12 cellular contexts compared by ENCODE assay signal in genomic region chr15:85555875-85556617, GRCh38.
DNase-seq lines count a peak whose midpoint lies in the region; ATAC-seq and TF ChIP-seq lines count a peak whose summit lies in the region.
"Had no signal": no experiment of that assay in that cellular context is flagged by ENCODE, and none has a peak within 500 bp of the region (broad histone marks: within the 10 kb centered on the region; RNA-seq: fewer than 3 reads in every experiment).

No MANE protein-coding gene starts in this region.

- intact Hi-C loops in dendritic cell treated with granulocyte-macrophage colony-stimulating factor and Interleukin-4, amounts not matched to agents 40 ng/mL and 50 ng/mL, for 4 days (cut with micrococcal nuclease) = loop anchor here (2.0 kb wide), 1 partner anchor 15 kb away; no protein-coding TSS in a partner anchor
- intact Hi-C loops in right lobe of liver (cut with DNase I) = no loop called here

- peaks cover 2 to 13% of the 10 kb centered on the region in 2 donors for H3K9me3 ChIP-seq in neuronal stem cell (replicated peaks in 1 of 2; ENCODE audit: control insufficient read depth in 2 of 2, insufficient read depth in 1 of 2, low read depth in 1 of 2, low read length in 2 of 2)
- H3K9me3 ChIP-seq in right lobe of liver = no peaks in the 10 kb centered on the region

- no peaks in the 10 kb centered on the region for H3K27me3 Mint-ChIP-seq in dendritic cell treated with granulocyte-macrophage colony-stimulating factor and Interleukin-4, amounts not matched to agents 40 ng/mL and 50 ng/mL, for 4 days
- H3K27me3 Mint-ChIP-seq: central memory CD8-positive, alpha-beta T cell had no signal

- no peak overlapping the region for H3K4me2 ChIP-seq in neuronal stem cell (ENCODE audit: insufficient read depth, low read length, poor library complexity, severe bottlenecking)

- no peak overlapping the region for H3K27ac ChIP-seq in caudate nucleus (ENCODE audit: low read depth, low read length)
- H3K27ac ChIP-seq in neuronal stem cell (replicated peaks; ENCODE audit: low read length) = no peak overlapping the region
- no peak overlapping the region for H3K27ac ChIP-seq in right lobe of liver
- H3K27ac ChIP-seq: RWPE1 had no signal

- no peaks in the 10 kb centered on the region for H3K36me3 Mint-ChIP-seq in dendritic cell treated with granulocyte-macrophage colony-stimulating factor and Interleukin-4, amounts not matched to agents 40 ng/mL and 50 ng/mL, for 4 days (ENCODE audit: low read depth)

- no peak for TF ChIP-seq POLR2A in right lobe of liver (IDR thresholded peaks at IDR 0.05)

- peak overlapping the region; percentile 78 for H3K27ac Mint-ChIP-seq in dendritic cell treated with granulocyte-macrophage colony-stimulating factor and Interleukin-4, amounts not matched to agents 40 ng/mL and 50 ng/mL, for 4 days

- H2BK5ac ChIP-seq in neuronal stem cell (ENCODE audit: low read length) = no peak overlapping the region

- no peak overlapping the region for H3K18ac ChIP-seq in neuronal stem cell (ENCODE audit: low read length)

- H3K79me1 ChIP-seq in neuronal stem cell (ENCODE audit: low read depth, low read length) = peaks cover 5% of the 10 kb centered on the region

- H4K8ac ChIP-seq in neuronal stem cell (ENCODE audit: low read depth, low read length) = no peak overlapping the region

- H2BK15ac ChIP-seq in neuronal stem cell (ENCODE audit: low read length) = no peak overlapping the region

- no peak overlapping the region for H2BK120ac ChIP-seq in neuronal stem cell (ENCODE audit: low read depth, low read length)

- H3K14ac ChIP-seq in neuronal stem cell (ENCODE audit: low read length) = no peak overlapping the region

- H3K36me3 ChIP-seq in neuronal stem cell (replicated peaks in 1 of 2; ENCODE audit: control insufficient read depth in 2 of 2, insufficient read depth in 2 of 2, low read length in 2 of 2) (peaks cover 3 to 27% of the 10 kb centered on the region in 2 donors), right lobe of liver (no peaks in the 10 kb centered on the region)

- peaks cover 47% of the 10 kb centered on the region for H3K4me1 Mint-ChIP-seq in dendritic cell treated with granulocyte-macrophage colony-stimulating factor and Interleukin-4, amounts not matched to agents 40 ng/mL and 50 ng/mL, for 4 days (ENCODE audit: low read depth)

- H3K4me3 ChIP-seq in neuronal stem cell (ENCODE audit: low read length in 2 of 2) = no peak overlapping the region
- no peak overlapping the region for H3K4me3 ChIP-seq in right lobe of liver

- H3K27me3 ChIP-seq in neuronal stem cell (ENCODE audit: control insufficient read depth in 3 of 3, insufficient read depth in 3 of 3, low read depth in 1 of 3, low read length in 3 of 3) (no peaks in the 10 kb centered on the region), right lobe of liver (no peaks in the 10 kb centered on the region)

- H3K23ac ChIP-seq in neuronal stem cell (ENCODE audit: low read depth, low read length, poor library complexity) = no peak overlapping the region

- H2AFZ ChIP-seq in neuronal stem cell (ENCODE audit: low read length) = no peak overlapping the region

- H3K9me3 Mint-ChIP-seq in dendritic cell treated with granulocyte-macrophage colony-stimulating factor and Interleukin-4, amounts not matched to agents 40 ng/mL and 50 ng/mL, for 4 days = no peaks in the 10 kb centered on the region
- H3K9me3 Mint-ChIP-seq: central memory CD8-positive, alpha-beta T cell had no signal

- H4K91ac ChIP-seq in neuronal stem cell (ENCODE audit: low read depth, low read length, poor library complexity) = no peak overlapping the region

- peak; percentile 77 for ATAC-seq in GM18502 (IDR thresholded peaks at IDR 0.05; ENCODE audit: poor library complexity, unreplicated experiment)
- ATAC-seq in GM21381 (IDR thresholded peaks at IDR 0.05; ENCODE audit: unreplicated experiment) = peak; percentile 72
- ATAC-seq in HG03280 (IDR thresholded peaks at IDR 0.05; ENCODE audit: unreplicated experiment) = peak; percentile 52
- no peak for ATAC-seq in right lobe of liver

- DNase-seq in caudate nucleus (lab: John Stamatoyannopoulos, UW) (no peak), neuronal stem cell (ENCODE audit: low spot score) (no peak), right lobe of liver (no peak), NCI-H774 (lab: John Stamatoyannopoulos, UW) (no peak)
- DNase-seq: DMS 273 treated with DMSO at 0.1 percent for 48 hours, NCI-H1417 treated with DMSO at 0.1 percent for 48 hours had no signal

- no peak for TF ChIP-seq CTCF in right lobe of liver (IDR thresholded peaks at IDR 0.05)

- H2BK12ac ChIP-seq in neuronal stem cell (ENCODE audit: low read length) = no peak overlapping the region

- H3K4me3 Mint-ChIP-seq in dendritic cell treated with granulocyte-macrophage colony-stimulating factor and Interleukin-4, amounts not matched to agents 40 ng/mL and 50 ng/mL, for 4 days = peak overlapping the region; percentile 56
- H3K4me3 Mint-ChIP-seq: central memory CD8-positive, alpha-beta T cell had no signal

- H3K4ac ChIP-seq in neuronal stem cell (ENCODE audit: low read length) = no peak overlapping the region

- WGBS in neuronal stem cell (ENCODE audit: extremely low coverage in 2 of 2, insufficient read length in 2 of 2, insufficient replicate concordance in 1 of 2), 2 donors = no CpG with 5 or more reads among the region's 5 CpGs
- WGBS in right lobe of liver (ENCODE audit: insufficient coverage, low coverage, low lambda C conversion rate, missing lambda C conversion rate) = 77% methylated on average over 4 of the region's 5 CpGs

- H2AK5ac ChIP-seq in neuronal stem cell (ENCODE audit: low read depth, low read length) = no peak overlapping the region

- peaks cover 0 to 1% of the 10 kb centered on the region in 2 donors for H3K4me1 ChIP-seq in neuronal stem cell (ENCODE audit: control insufficient read depth in 2 of 2, insufficient read depth in 1 of 2, low read depth in 1 of 2, low read length in 2 of 2)
- no peaks in the 10 kb centered on the region for H3K4me1 ChIP-seq in right lobe of liver

- H3K9ac ChIP-seq in neuronal stem cell (ENCODE audit: low read depth, low read length, poor library complexity) = no peak overlapping the region

Comparison
In these comparisons a context has a peak if more than half of its experiments do, and no peak if none do; other contexts are left out.
1. ATAC-seq: peak in GM18502 (single experiment), GM21381 (single experiment) and HG03280 (single experiment); none in right lobe of liver (0 of 4).